Comparison of ENCODE assay signal across 9 cellular contexts in genomic region chr3:59772416-59773408, GRCh38.
DNase-seq lines count a peak whose midpoint lies in the region; ATAC-seq lines count a peak whose summit lies in the region.
"Had no signal": no experiment of that assay in that cellular context is flagged by ENCODE, and none has a peak within 500 bp of the region (broad histone marks: within the 10 kb centered on the region; RNA-seq: fewer than 3 reads in every experiment).

No MANE protein-coding gene starts in this region.

- peaks cover 21% of the 10 kb centered on the region for H3K4me1 ChIP-seq in effector memory CD4-positive, alpha-beta T cell (ENCODE audit: control insufficient read depth, insufficient read depth, low read length, poor library complexity, severe bottlenecking)

- no peaks in the 10 kb centered on the region for H3K36me3 ChIP-seq in effector memory CD4-positive, alpha-beta T cell (ENCODE audit: control insufficient read depth, insufficient read depth, low read length)

- H3K4me1 Mint-ChIP-seq in stimulated activated naive CD8-positive, alpha-beta T cell treated with anti-CD3 and anti-CD28 coated beads, Interleukin-15, amount 100 ng/mL, for 72 hours, result peaks cover 37% of the 10 kb centered on the region

- DNase-seq in activated T-cell treated with anti-CD3 and anti-CD28 coated beads for 1 hour (ENCODE audit: low read depth), result peak; percentile 13
- no peak for DNase-seq in activated T-cell treated with anti-CD3 and anti-CD28 coated beads for 4 hours
- peak; percentile 8 to 13 for DNase-seq in activated CD8-positive, alpha-beta memory T cell treated with anti-CD3 and anti-CD28 coated beads for 1 hour (ENCODE audit: extremely low read depth in 1 of 2, low read depth in 1 of 2)
- peak; percentile 11 to 30 (median 16) for DNase-seq in effector memory CD4-positive, alpha-beta T cell
- DNase-seq in stimulated activated naive CD8-positive, alpha-beta T cell treated with anti-CD3 and anti-CD28 coated beads, Interleukin-15, amount 100 ng/mL, for 72 hours, result peak; percentile 30 to 57
- no peak for DNase-seq in dedifferentiated amniotic fluid mesenchymal stem cell (ENCODE audit: extremely low spot score)
- no peak for DNase-seq in NCI-H1694 treated with DMSO at 0.1 percent for 48 hours (lab: John Stamatoyannopoulos, UW)
- DNase-seq: NCI-H446 had no signal

- H3K27me3 ChIP-seq in effector memory CD4-positive, alpha-beta T cell (replicated peaks; ENCODE audit: control insufficient read depth, insufficient read depth, low read length, poor library complexity, severe bottlenecking), result no peaks in the 10 kb centered on the region

- ATAC-seq in stimulated activated naive CD8-positive, alpha-beta T cell treated with anti-CD3 and anti-CD28 coated beads, Interleukin-15, amount 100 ng/mL, for 72 hours, result peak; percentile 86
- no peak for ATAC-seq in HG02970 (IDR thresholded peaks at IDR 0.05; ENCODE audit: low FRiP score, unreplicated experiment)

- H3K9me3 ChIP-seq in effector memory CD4-positive, alpha-beta T cell (ENCODE audit: control insufficient read depth, low read length), result no peaks in the 10 kb centered on the region

- no peak overlapping the region for H3K27ac ChIP-seq in effector memory CD4-positive, alpha-beta T cell (ENCODE audit: insufficient read depth, low read length, poor library complexity, severe bottlenecking)

- H3K4me3 Mint-ChIP-seq in stimulated activated naive CD8-positive, alpha-beta T cell treated with anti-CD3 and anti-CD28 coated beads, Interleukin-15, amount 100 ng/mL, for 72 hours, result peak overlapping the region; percentile 25 to 44

- H3K27me3 Mint-ChIP-seq in stimulated activated naive CD8-positive, alpha-beta T cell treated with anti-CD3 and anti-CD28 coated beads, Interleukin-15, amount 100 ng/mL, for 72 hours, result peaks cover 66% of the 10 kb centered on the region

- no peaks in the 10 kb centered on the region for H3K9me3 Mint-ChIP-seq in stimulated activated naive CD8-positive, alpha-beta T cell treated with anti-CD3 and anti-CD28 coated beads, Interleukin-15, amount 100 ng/mL, for 72 hours

- peak overlapping the region; percentile 17 for H3K4me3 ChIP-seq in effector memory CD4-positive, alpha-beta T cell (ENCODE audit: insufficient read depth, low read depth, low read length, poor library complexity, severe bottlenecking)

- H3K27ac Mint-ChIP-seq in stimulated activated naive CD8-positive, alpha-beta T cell treated with anti-CD3 and anti-CD28 coated beads, Interleukin-15, amount 100 ng/mL, for 72 hours, result no peak overlapping the region

Comparison
In these comparisons a context has a peak if more than half of its experiments do, and no peak if none do; other contexts are left out.
1. DNase-seq: peak in activated T-cell treated with anti-CD3 and anti-CD28 coated beads for 1 hour (single experiment), activated CD8-positive, alpha-beta memory T cell treated with anti-CD3 and anti-CD28 coated beads for 1 hour (2 of 2), effector memory CD4-positive, alpha-beta T cell (3 of 3) and stimulated activated naive CD8-positive, alpha-beta T cell treated with anti-CD3 and anti-CD28 coated beads, Interleukin-15, amount 100 ng/mL, for 72 hours (2 of 2); none in activated T-cell treated with anti-CD3 and anti-CD28 coated beads for 4 hours (single experiment), dedifferentiated amniotic fluid mesenchymal stem cell (single experiment) and NCI-H1694 treated with DMSO at 0.1 percent for 48 hours (single experiment).